8 cellular contexts compared by ENCODE assay signal in genomic region chrX:30147996-30148643, GRCh38.
"Had no signal": no experiment of that assay in that cellular context is flagged by ENCODE, and none has a peak within 500 bp of the region (broad histone marks: within the 10 kb centered on the region; RNA-seq: fewer than 3 reads in every experiment).

No MANE protein-coding gene starts in this region.

- H3K36me3 ChIP-seq: HAP-1 had no signal

- H3K9me3 ChIP-seq: HAP-1 had no signal

- ATAC-seq: HCT116, HepG2 had no signal

- H3K9ac ChIP-seq: GM23248 had no signal

- H3K27ac ChIP-seq: GM23248, HL-60 had no signal

- H2AFZ ChIP-seq: GM23248 had no signal

- H3K4me3 ChIP-seq: GM23248, HAP-1 had no signal

- DNase-seq: GM23248, GOT3, H7, HFFc6 had no signal
